ENCODE assay signal across 1 cellular context in genomic region chr10:102245101-102245931, GRCh38.
TF ChIP-seq lines count a peak whose summit lies in the region.

GBF1 (plus strand) TSS chr10:102245532; CDS start chr10:102258939, 13,407 bp downstream.

TF ChIP-seq in HepG2, 621 proteins besides CTCF, POLR2A, EP300 and RAD21 (continued from another document and continues in another):
- TF ChIP-seq DMTF1 (CRISPR knock-in tag; IDR thresholded peaks at IDR 0.05) (no peak), ZSCAN25 (CRISPR knock-in tag; IDR thresholded peaks at IDR 0.05) (no peak), KMT2A (CRISPR knock-in tag; IDR thresholded peaks at IDR 0.05) (peak; percentile 80; the same call in 1 of the 2 replicates), KDM2A (CRISPR knock-in tag; IDR thresholded peaks at IDR 0.05; ENCODE audit: borderline replicate concordance, low read depth) (peak; percentile 78), ZNF672 (CRISPR knock-in tag; IDR thresholded peaks at IDR 0.05) (no peak), SNRNP70 (IDR thresholded peaks at IDR 0.05; ENCODE audit: low read depth, low read length) (no peak), ATF1 (CRISPR knock-in tag; IDR thresholded peaks at IDR 0.05) (peak; percentile 94), TBX3 (IDR thresholded peaks at IDR 0.05; ENCODE audit: borderline replicate concordance) (no peak), ZNF557 (CRISPR knock-in tag; IDR thresholded peaks at IDR 0.05) (no peak), SAP130 (CRISPR knock-in tag; IDR thresholded peaks at IDR 0.05; ENCODE audit: low read depth) (peak; percentile 94), WIZ (CRISPR knock-in tag; IDR thresholded peaks at IDR 0.05) (no peak), ZNF430 (CRISPR knock-in tag; IDR thresholded peaks at IDR 0.05) (peak; percentile 94), ZNF607 (CRISPR knock-in tag; IDR thresholded peaks at IDR 0.05; ENCODE audit: borderline replicate concordance) (no peak), ZNF34 (CRISPR knock-in tag; IDR thresholded peaks at IDR 0.05; ENCODE audit: borderline replicate concordance) (no peak), TSC22D2 (CRISPR knock-in tag; IDR thresholded peaks at IDR 0.05; ENCODE audit: borderline replicate concordance) (no peak), GTF2F1 (IDR thresholded peaks at IDR 0.05; ENCODE audit: low read length) (no peak), TEAD2 (CRISPR knock-in tag; IDR thresholded peaks at IDR 0.05) (no peak), TFDP1 (CRISPR knock-in tag; IDR thresholded peaks at IDR 0.05; ENCODE audit: borderline replicate concordance) (peak; percentile 56; the same call in 1 of the 2 replicates), DNMT1 (CRISPR knock-in tag; IDR thresholded peaks at IDR 0.05) (no peak), ZNF513 (CRISPR knock-in tag; conservative IDR thresholded peaks at IDR 0.05) (no peak), ZNF530 (CRISPR knock-in tag; IDR thresholded peaks at IDR 0.05; ENCODE audit: low read depth) (no peak), RFXAP (CRISPR knock-in tag; IDR thresholded peaks at IDR 0.05; ENCODE audit: borderline replicate concordance) (peak; percentile 99), ZKSCAN1 (IDR thresholded peaks at IDR 0.05; ENCODE audit: low read length) (no peak), ZNF567 (CRISPR knock-in tag; IDR thresholded peaks at IDR 0.05; ENCODE audit: borderline replicate concordance) (no peak), MXD1 (CRISPR knock-in tag; IDR thresholded peaks at IDR 0.05) (peak; percentile 71), TOPORS (CRISPR knock-in tag; IDR thresholded peaks at IDR 0.05) (no peak), ZNF670 (CRISPR knock-in tag; IDR thresholded peaks at IDR 0.05; ENCODE audit: borderline replicate concordance) (no peak), NFKB2 (CRISPR knock-in tag; IDR thresholded peaks at IDR 0.05; ENCODE audit: borderline replicate concordance) (peak; percentile 92; the same call in 1 of the 2 replicates), ZNF7 (CRISPR knock-in tag; IDR thresholded peaks at IDR 0.05) (no peak), JARID2 (CRISPR knock-in tag; IDR thresholded peaks at IDR 0.05; ENCODE audit: insufficient replicate concordance) (no peak), NFIB (CRISPR knock-in tag; IDR thresholded peaks at IDR 0.05; ENCODE audit: borderline replicate concordance) (no peak), CC2D1A (CRISPR knock-in tag; IDR thresholded peaks at IDR 0.05) (no peak), ZFP36L1 (CRISPR knock-in tag; IDR thresholded peaks at IDR 0.05) (no peak), PLRG1 (conservative IDR thresholded peaks at IDR 0.05) (no peak), BCL6 (CRISPR knock-in tag; IDR thresholded peaks at IDR 0.05) (no peak), ZSCAN29 (CRISPR knock-in tag; conservative IDR thresholded peaks at IDR 0.05) (no peak; the same call in 1 of the 2 replicates), FOXO4 (CRISPR knock-in tag; conservative IDR thresholded peaks at IDR 0.05) (no peak), ZNF550 (CRISPR knock-in tag; IDR thresholded peaks at IDR 0.05; ENCODE audit: borderline replicate concordance) (no peak; the same call in 1 of the 2 replicates), RELA (CRISPR knock-in tag; IDR thresholded peaks at IDR 0.05) (peak; percentile 70; the same call in 1 of the 2 replicates), SKI (IDR thresholded peaks at IDR 0.05; ENCODE audit: partially characterized antibody) (peak; percentile 47), MTF2 (CRISPR knock-in tag; IDR thresholded peaks at IDR 0.05; ENCODE audit: borderline replicate concordance) (no peak), ZFX (CRISPR knock-in tag; IDR thresholded peaks at IDR 0.05; ENCODE audit: low read depth) (peak; percentile 89), NFIC (IDR thresholded peaks at IDR 0.05; ENCODE audit: low read length) (no peak), ATF7 (IDR thresholded peaks at IDR 0.05) (no peak), ATF7 (CRISPR knock-in tag; IDR thresholded peaks at IDR 0.05) (no peak), ZNF335 (CRISPR knock-in tag; IDR thresholded peaks at IDR 0.05) (peak; percentile 56; the same call in 1 of the 2 replicates), AKNA (CRISPR knock-in tag; IDR thresholded peaks at IDR 0.05; ENCODE audit: borderline replicate concordance) (peak; percentile 51; the same call in 1 of the 2 replicates), NR2C2 (CRISPR knock-in tag; IDR thresholded peaks at IDR 0.05; ENCODE audit: borderline replicate concordance) (peak; percentile 83), ZNF543 (CRISPR knock-in tag; IDR thresholded peaks at IDR 0.05) (no peak), ZNF276 (CRISPR knock-in tag; IDR thresholded peaks at IDR 0.05; ENCODE audit: low read depth) (no peak), FOXO1 (CRISPR knock-in tag; IDR thresholded peaks at IDR 0.05) (no peak), MEIS1 (CRISPR knock-in tag; IDR thresholded peaks at IDR 0.05; ENCODE audit: borderline replicate concordance) (no peak), ZNF280D (CRISPR knock-in tag; IDR thresholded peaks at IDR 0.05) (no peak; the same call in 1 of the 2 replicates), FOXJ3 (CRISPR knock-in tag; IDR thresholded peaks at IDR 0.05; ENCODE audit: borderline replicate concordance) (peak; percentile 38; the same call in 1 of the 2 replicates), FLYWCH1 (CRISPR knock-in tag; IDR thresholded peaks at IDR 0.05) (no peak), ETV6 (CRISPR knock-in tag; conservative IDR thresholded peaks at IDR 0.05) (peak; percentile 68; the same call in 1 of the 2 replicates)
